In the genomic region with DNA sequence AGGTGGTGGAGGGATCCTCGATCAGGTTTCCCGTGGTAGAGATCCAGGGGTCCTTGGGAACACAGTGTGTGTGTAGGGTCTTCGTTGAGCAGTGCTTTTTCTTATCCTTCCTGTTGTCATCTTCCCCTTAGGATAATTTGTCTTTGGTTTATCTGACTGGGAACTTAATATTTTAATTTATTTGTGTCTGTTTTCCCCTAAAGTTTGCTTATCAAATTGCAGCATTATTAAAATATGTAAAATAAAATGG, we compare ENCODE assay signal across 8 cellular contexts. TPM values are rescaled to one million over a fixed set of nuclear protein-coding genes. Genes with fewer than 3 reads are reported as not detected.
DNase-seq lines count a peak whose midpoint lies in the region; ATAC-seq and TF ChIP-seq lines count a peak whose summit lies in the region.

No MANE protein-coding gene starts in this region.

- H3K14ac ChIP-seq in trophoblast cell (ENCODE audit: low read length) = peak overlapping the region; percentile 83

- peak overlapping the region; percentile 96 for H2BK5ac ChIP-seq in trophoblast cell (ENCODE audit: low read depth, low read length, poor library complexity)

- peaks cover 70% of the 10 kb centered on the region for H3K79me2 ChIP-seq in DND-41 (ENCODE audit: insufficient read depth, low read length)
- H3K79me2 ChIP-seq in trophoblast cell (ENCODE audit: control insufficient read depth, insufficient read depth, low read length, poor library complexity) = peaks cover 11% of the 10 kb centered on the region

- H3K27ac ChIP-seq in DND-41 (ENCODE audit: low read length) (peak overlapping the region; percentile 93), SJCRH30 (peak overlapping the region; percentile 92), esophagus squamous epithelium (peak overlapping the region; percentile 95 to 99 (median 97)), trophoblast cell (ENCODE audit: low read depth, low read length) (peak overlapping the region; percentile 84)

- H3K9me3 ChIP-seq in DND-41 (ENCODE audit: insufficient read depth, low read length, severe bottlenecking) = no peaks in the 10 kb centered on the region
- H3K9me3 ChIP-seq in SJCRH30 (replicated peaks) = no peaks in the 10 kb centered on the region
- H3K9me3 ChIP-seq in esophagus squamous epithelium = no peaks in the 10 kb centered on the region
- H3K9me3 ChIP-seq in trophoblast cell (ENCODE audit: insufficient read depth, low read depth, low read length) = no peaks in the 10 kb centered on the region

- peak overlapping the region; percentile 73 to 85 for H3K4me3 ChIP-seq in DND-41 (ENCODE audit: low read depth in 1 of 2, low read length in 2 of 2)
- peak overlapping the region; percentile 66 for H3K4me3 ChIP-seq in SJCRH30
- H3K4me3 ChIP-seq in esophagus squamous epithelium = peak overlapping the region; percentile 66 to 85 (median 68)
- peak overlapping the region; percentile 76 for H3K4me3 ChIP-seq in trophoblast cell (ENCODE audit: low read depth, low read length)

- H4K91ac ChIP-seq in trophoblast cell (ENCODE audit: low read depth, low read length) = peak overlapping the region; percentile 93

- ATAC-seq in DND-41 (ENCODE audit: insufficient read depth, low read depth) (no peak), GM21526 (IDR thresholded peaks at IDR 0.05; ENCODE audit: low FRiP score, unreplicated experiment) (no peak)

- 0% methylated on average over 3 of the region's 3 CpGs for WGBS in esophagus squamous epithelium, 2 donors
- WGBS in trophoblast cell (ENCODE audit: extremely low coverage, insufficient coverage, insufficient read length) = no CpG with 5 or more reads among the region's 3 CpGs

- H4K20me1 ChIP-seq in DND-41 (ENCODE audit: insufficient read depth, low read length) = peaks cover 9% of the 10 kb centered on the region

- H3K36me3 ChIP-seq in DND-41 (ENCODE audit: insufficient read depth, low read length) = peaks cover 36% of the 10 kb centered on the region
- H3K36me3 ChIP-seq in SJCRH30 = peaks cover 12% of the 10 kb centered on the region
- H3K36me3 ChIP-seq in esophagus squamous epithelium = peaks cover 0 to 21% (median 2%) of the 10 kb centered on the region in 3 donors
- peaks cover 0 to 4% of the 10 kb centered on the region in 2 experiments for H3K36me3 ChIP-seq in trophoblast cell (ENCODE audit: control insufficient read depth in 1 of 2, insufficient read depth in 2 of 2, low read length in 2 of 2)

- H3K4ac ChIP-seq in trophoblast cell (ENCODE audit: low read depth, low read length) = peak overlapping the region; percentile 98

- H3K18ac ChIP-seq in trophoblast cell (ENCODE audit: low read length) = peak overlapping the region; percentile 88

- H3K9ac ChIP-seq in DND-41 (ENCODE audit: low read depth, low read length) (peak overlapping the region; percentile 92), trophoblast cell (ENCODE audit: low read length) (peak overlapping the region; percentile 83)

- H3K4me1 ChIP-seq in DND-41 (ENCODE audit: insufficient read depth, low read length) = peaks cover 33% of the 10 kb centered on the region
- no peaks in the 10 kb centered on the region for H3K4me1 ChIP-seq in SJCRH30
- H3K4me1 ChIP-seq in esophagus squamous epithelium = peaks cover 0 to 74% (median 29%) of the 10 kb centered on the region in 3 donors
- peaks cover 0 to 1% of the 10 kb centered on the region in 2 experiments for H3K4me1 ChIP-seq in trophoblast cell (ENCODE audit: control insufficient read depth in 1 of 2, insufficient read depth in 2 of 2, low read length in 2 of 2)

- no peak for DNase-seq in DND-41
- no peak for DNase-seq in SJCRH30
- DNase-seq in esophagus squamous epithelium (lab: John Stamatoyannopoulos, UW) = no peak
- DNase-seq in trophoblast cell = no peak
- DNase-seq in Ammon's horn (ENCODE audit: low spot score) = no peak
- DNase-seq in NCI-H774 (lab: John Stamatoyannopoulos, UW) = no peak
- no peak for DNase-seq in stimulated activated naive CD4-positive, alpha-beta T cell (lab: John Stamatoyannopoulos, UW)

- H2AFZ ChIP-seq in DND-41 (ENCODE audit: low read depth, low read length) (peak overlapping the region; percentile 95), trophoblast cell (ENCODE audit: insufficient read depth, low read length, poor library complexity) (peak overlapping the region; percentile 24)

- H2AK5ac ChIP-seq in trophoblast cell (ENCODE audit: low read length) = peak overlapping the region; percentile 33

- intact Hi-C loops in esophagus squamous epithelium (cut with DNase I) = no loop called here

- TF ChIP-seq POLR2A in esophagus squamous epithelium (IDR thresholded peaks at IDR 0.05) = no peak

- H3K79me1 ChIP-seq in trophoblast cell (ENCODE audit: low read length) = peaks cover 13% of the 10 kb centered on the region

- no peak overlapping the region for H2BK12ac ChIP-seq in trophoblast cell (ENCODE audit: low read length)

- H2BK120ac ChIP-seq in trophoblast cell (ENCODE audit: insufficient read depth, low read length, poor library complexity) = peak overlapping the region; percentile 85

- H4K12ac ChIP-seq in trophoblast cell (ENCODE audit: low read depth, low read length) = peak overlapping the region; percentile 89

- H3K23ac ChIP-seq in trophoblast cell (ENCODE audit: low read length) = no peak overlapping the region

- H3K27me3 ChIP-seq in DND-41 (ENCODE audit: insufficient read depth, low read length, poor library complexity) = no peaks in the 10 kb centered on the region
- no peaks in the 10 kb centered on the region for H3K27me3 ChIP-seq in SJCRH30
- H3K27me3 ChIP-seq in esophagus squamous epithelium = no peaks in the 10 kb centered on the region
- H3K27me3 ChIP-seq in trophoblast cell (ENCODE audit: insufficient read depth, low read length) = no peaks in the 10 kb centered on the region

- H4K8ac ChIP-seq in trophoblast cell (ENCODE audit: low read depth, low read length) = peak overlapping the region; percentile 87

- H3K4me2 ChIP-seq in DND-41 (ENCODE audit: insufficient read depth, low read length) (peak overlapping the region; percentile 89), trophoblast cell (ENCODE audit: low read length) (peak overlapping the region; percentile 32)

- TF ChIP-seq CTCF in DND-41 (IDR thresholded peaks at IDR 0.05; ENCODE audit: borderline replicate concordance, extremely low read depth, low read length, poor library complexity, severe bottlenecking) = no peak
- TF ChIP-seq CTCF in esophagus squamous epithelium (IDR thresholded peaks at IDR 0.05) = no peak

RNA-seq across cellular contexts. Expression of gene RBM7, which starts 0.4 kb away (rescaled TPM):
- total RNA-seq in SJCRH30 (2014; rRNA removed; shearing (Covaris generic)) = 17.4 and 19.9 TPM in 2 replicates
- total RNA-seq in esophagus squamous epithelium = 10 to 100 TPM; 11.8 to 22.1 (median 17.5) TPM
- polyA plus RNA-seq in trophoblast cell (2013) = 69.9 and 76.9 TPM in 2 replicates

RNA-seq across cellular contexts. Expression of gene C11orf71, which starts 0.6 kb away (rescaled TPM):
- 3.2 and 3.6 TPM in 2 replicates for total RNA-seq in SJCRH30 (2014; rRNA removed; shearing (Covaris generic))
- total RNA-seq in esophagus squamous epithelium = 1 to 10 TPM; 3.8 to 6.1 (median 4.9) TPM
- 8.7 and 9.2 TPM in 2 replicates for polyA plus RNA-seq in trophoblast cell (2013)

RNA-seq across cellular contexts. Expression of gene REXO2, which starts 38.4 kb away (rescaled TPM):
- total RNA-seq in SJCRH30 (2014; rRNA removed; shearing (Covaris generic)) = 76.0 and 81.3 TPM in 2 replicates
- 100 to 1,000 TPM in 2 of 4 donors, 10 to 100 TPM in 2; 59.3 to 124 (median 107) TPM for total RNA-seq in esophagus squamous epithelium
- 170 and 172 TPM in 2 replicates for polyA plus RNA-seq in trophoblast cell (2013)
